ENCODE assay signal across 9 cellular contexts in the genomic region with DNA sequence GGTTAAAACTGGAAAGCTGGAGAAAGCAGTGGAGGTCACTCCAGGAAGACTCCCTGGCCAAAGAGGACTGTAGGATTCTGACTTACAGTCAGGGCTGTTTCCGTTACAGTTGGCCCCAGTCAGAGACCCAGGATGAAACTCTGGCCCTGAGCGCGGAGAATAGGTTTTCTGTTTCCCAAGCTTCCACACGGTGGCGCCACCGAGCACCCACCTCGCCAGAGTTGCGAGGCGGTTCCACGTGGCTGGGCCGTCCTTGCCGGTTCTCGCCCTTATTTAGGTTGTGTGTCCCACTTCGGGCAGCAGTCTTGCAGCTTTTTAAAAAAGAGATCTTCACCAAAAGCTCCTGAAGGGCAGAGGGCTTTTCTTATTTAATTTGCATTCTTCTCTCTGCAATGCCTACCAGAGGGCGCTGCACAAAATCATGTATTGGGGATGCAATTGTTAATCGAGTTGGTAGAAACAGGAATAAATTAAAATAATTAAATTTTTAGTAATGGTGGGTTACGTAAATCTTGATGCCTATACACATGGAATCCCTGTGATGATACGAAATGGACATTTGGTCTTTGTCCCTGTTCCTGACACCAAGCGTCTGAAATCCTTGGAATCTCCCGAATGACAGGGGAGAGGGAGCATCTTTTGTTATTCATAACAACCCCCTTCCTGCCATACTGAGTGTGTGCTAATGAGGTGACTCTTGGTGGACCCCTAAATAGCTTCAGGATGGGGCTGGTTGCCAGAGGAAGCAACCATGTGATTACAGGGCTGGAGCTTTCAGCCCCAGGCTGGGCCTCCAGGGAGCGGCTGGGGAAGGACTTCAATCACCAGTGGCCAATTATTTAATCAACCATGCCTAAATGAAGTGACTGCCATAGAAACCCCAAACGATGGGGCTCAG. TPM values are rescaled to one million over a fixed set of nuclear protein-coding genes. Genes with fewer than 3 reads are reported as not detected.
DNase-seq lines count a peak whose midpoint lies in the region; ATAC-seq, FAIRE-seq and TF ChIP-seq lines count a peak whose summit lies in the region.
"Had no signal": no experiment of that assay in that cellular context is flagged by ENCODE, and none has a peak within 500 bp of the region (broad histone marks: within the 10 kb centered on the region; RNA-seq: fewer than 3 reads in every experiment).

No MANE protein-coding gene starts in this region.

- peaks cover 5% of the 10 kb centered on the region for H3K4me1 Mint-ChIP-seq in astrocyte (ENCODE audit: low read depth, unreplicated experiment)

- no peaks in the 10 kb centered on the region for H4K20me1 ChIP-seq in astrocyte (ENCODE audit: insufficient read depth, low read length)

- H3K36me3 ChIP-seq in astrocyte (ENCODE audit: insufficient read depth, low read length) = no peaks in the 10 kb centered on the region

- H3K9me3 Mint-ChIP-seq in astrocyte (ENCODE audit: unreplicated experiment) = peaks cover 14% of the 10 kb centered on the region
- H3K9me3 Mint-ChIP-seq: stimulated activated naive CD8-positive, alpha-beta T cell treated with anti-CD3 and anti-CD28 coated beads, Interleukin-15, Interleukin-2, amounts not matched to agents 100 ng/mL and 50 ng/mL, for 24 hours had no signal

- H3K9ac ChIP-seq in astrocyte (ENCODE audit: low read length) = no peak overlapping the region

- peak; percentile 16 for DNase-seq in AG10803 (ENCODE audit: low read depth)
- DNase-seq in HCEC 1CT = peak; percentile 7
- peak; percentile 25 to 50 (median 39) for DNase-seq in T-helper 1 cell
- DNase-seq in astrocyte (ENCODE audit: low read depth) = no peak
- DNase-seq in iPS-NIHi11 (ENCODE audit: low spot score) = peak; percentile 87
- peak; percentile 48 for DNase-seq in stimulated activated CD4-positive, alpha-beta T cell treated with anti-CD3 and anti-CD28 coated beads, Interleukin-2, amount 100 ng/mL, for 4 hours (ENCODE audit: low read depth)
- DNase-seq in NCI-H1694 (lab: John Stamatoyannopoulos, UW) = no peak

- H3K4me3 Mint-ChIP-seq in astrocyte (ENCODE audit: unreplicated experiment) = no peak overlapping the region
- H3K4me3 Mint-ChIP-seq: stimulated activated naive CD8-positive, alpha-beta T cell treated with anti-CD3 and anti-CD28 coated beads, Interleukin-15, Interleukin-2, amounts not matched to agents 100 ng/mL and 50 ng/mL, for 24 hours had no signal

- H3K9me3 ChIP-seq in astrocyte (ENCODE audit: insufficient read depth, low read depth, low read length) = no peaks in the 10 kb centered on the region

- no peaks in the 10 kb centered on the region for H3K27me3 ChIP-seq in astrocyte (ENCODE audit: insufficient read depth, low read length)

- no peak overlapping the region for H3K27ac ChIP-seq in astrocyte (ENCODE audit: low read depth, low read length)

- no peaks in the 10 kb centered on the region for H3K79me2 ChIP-seq in astrocyte (ENCODE audit: insufficient read depth, low read length)

- no peak for ATAC-seq in GM18498 (IDR thresholded peaks at IDR 0.05; ENCODE audit: unreplicated experiment)

- no peak overlapping the region for H2AFZ ChIP-seq in astrocyte (ENCODE audit: low read depth, low read length)

- no peaks in the 10 kb centered on the region for H3K36me3 Mint-ChIP-seq in astrocyte (ENCODE audit: low read depth, unreplicated experiment)

- TF ChIP-seq CTCF in AG10803 (conservative IDR thresholded peaks at IDR 0.05; ENCODE audit: low read length) (peak; percentile 62), astrocyte (IDR thresholded peaks at IDR 0.05; ENCODE audit: insufficient read depth, low read depth, low read length) (peak; percentile 59)

- H3K4me1 ChIP-seq in astrocyte (ENCODE audit: insufficient read depth, low read length) = peaks cover 16% of the 10 kb centered on the region

- H3K4me3 ChIP-seq in AG10803 (ENCODE audit: low read length) (no peak overlapping the region), astrocyte (ENCODE audit: insufficient read depth, low read depth, low read length) (no peak overlapping the region)

- no peak overlapping the region for H3K27ac Mint-ChIP-seq in astrocyte (ENCODE audit: unreplicated experiment)
- H3K27ac Mint-ChIP-seq: stimulated activated naive CD8-positive, alpha-beta T cell treated with anti-CD3 and anti-CD28 coated beads, Interleukin-15, Interleukin-2, amounts not matched to agents 100 ng/mL and 50 ng/mL, for 24 hours had no signal

- no peak for FAIRE-seq in astrocyte (lab: Jason Lieb, UNC)

- no peak overlapping the region for H3K4me2 ChIP-seq in astrocyte (ENCODE audit: low read length)

- peaks cover 43% of the 10 kb centered on the region for H3K27me3 Mint-ChIP-seq in astrocyte (ENCODE audit: low read depth, unreplicated experiment)

RNA-seq across cellular contexts. Expression of a gene that starts 5.5 kb away (rescaled TPM):
- not detected in 2 replicates for total RNA-seq in astrocyte

RNA-seq across cellular contexts. Expression of a gene that starts 49.7 kb away (rescaled TPM):
- not detected in 2 replicates for total RNA-seq in astrocyte

Comparison
In these comparisons a context has a peak if more than half of its experiments do, and no peak if none do; other contexts are left out.
1. DNase-seq: peak in AG10803 (single experiment), HCEC 1CT (single experiment), T-helper 1 cell (5 of 5), iPS-NIHi11 (single experiment) and stimulated activated CD4-positive, alpha-beta T cell treated with anti-CD3 and anti-CD28 coated beads, Interleukin-2, amount 100 ng/mL, for 4 hours (single experiment); none in astrocyte (single experiment) and NCI-H1694 (single experiment).